20 cellular contexts compared by ENCODE assay signal in the genomic region with DNA sequence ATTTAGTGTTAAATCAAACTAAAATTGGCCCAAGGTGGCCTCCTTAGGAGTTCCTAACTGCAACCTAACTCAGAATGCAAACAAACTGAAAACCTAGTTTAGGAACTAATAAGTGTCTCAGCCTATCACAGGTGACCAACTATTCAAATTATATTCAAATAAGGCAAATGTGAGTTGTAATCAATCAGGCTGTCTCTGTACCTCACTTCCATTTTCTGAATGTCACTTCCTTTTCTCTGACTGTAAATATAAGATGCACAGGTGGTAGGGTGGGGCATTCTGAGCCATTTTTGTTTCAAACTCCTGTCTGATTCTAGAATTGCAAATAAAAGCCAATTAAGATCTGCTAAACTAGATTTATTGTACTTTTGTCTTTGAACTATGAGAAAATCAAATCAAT.
"Had no signal": no experiment of that assay in that cellular context is flagged by ENCODE, and none has a peak within 500 bp of the region (broad histone marks: within the 10 kb centered on the region; RNA-seq: fewer than 3 reads in every experiment).

No MANE protein-coding gene starts in this region.

- H3K27ac Mint-ChIP-seq: naive thymus-derived CD8-positive, alpha-beta T cell; stimulated activated memory B cell treated with anti-CD40 and anti-IgM and Interleukin-4, amounts not matched to agents 10 μg/mL and 1 μg/mL and 100 μg/mL, for 72 hours; stimulated activated naive CD8-positive, alpha-beta T cell treated with anti-CD3 and anti-CD28 coated beads, Interleukin-15, Interleukin-2, amounts not matched to agents 100 ng/mL and 50 ng/mL, for 24 hours had no signal

- H3K36me3 Mint-ChIP-seq: naive thymus-derived CD8-positive, alpha-beta T cell; stimulated activated memory B cell treated with anti-CD40 and anti-IgM and Interleukin-4, amounts not matched to agents 10 μg/mL and 1 μg/mL and 100 μg/mL, for 72 hours had no signal

- ATAC-seq: heart left ventricle; left colon; left ventricle myocardium superior; naive thymus-derived CD8-positive, alpha-beta T cell; psoas muscle; sciatic nerve; stimulated activated memory B cell treated with anti-CD40 and anti-IgM and Interleukin-4, amounts not matched to agents 10 μg/mL and 1 μg/mL and 100 μg/mL, for 72 hours had no signal

- H3K27me3 Mint-ChIP-seq: stimulated activated memory B cell treated with anti-CD40 and anti-IgM and Interleukin-4, amounts not matched to agents 10 μg/mL and 1 μg/mL and 100 μg/mL, for 72 hours had no signal

- H3K4me3 Mint-ChIP-seq: naive thymus-derived CD8-positive, alpha-beta T cell; stimulated activated memory B cell treated with anti-CD40 and anti-IgM and Interleukin-4, amounts not matched to agents 10 μg/mL and 1 μg/mL and 100 μg/mL, for 72 hours; stimulated activated naive CD8-positive, alpha-beta T cell treated with anti-CD3 and anti-CD28 coated beads, Interleukin-15, Interleukin-2, amounts not matched to agents 100 ng/mL and 50 ng/mL, for 24 hours had no signal

- DNase-seq: dorsolateral prefrontal cortex; effector CD8-positive, alpha-beta T cell; foreskin melanocyte; heart left ventricle; hippocampal formation; left colon; left ventricle myocardium superior; mesendoderm; naive thymus-derived CD8-positive, alpha-beta T cell; psoas muscle; spleen; stimulated activated CD4-positive, alpha-beta T cell treated with anti-CD3 and anti-CD28 coated beads, Interleukin-15, amount 100 ng/mL, for 24 hours; stimulated activated CD4-positive, alpha-beta T cell treated with anti-CD3 and anti-CD28 coated beads, Interleukin-1b, Interleukin-23, amount 100 ng/mL, for 48 hours; stimulated activated CD4-positive, alpha-beta T cell treated with anti-CD3 and anti-CD28 coated beads, Interleukin-4, amount 100 ng/mL, for 24 hours; tibial artery; upper lobe of left lung; uterus had no signal
